ENCODE assay signal across 11 cellular contexts in genomic region chr9:97895695-97896332, GRCh38. TPM values are rescaled to one million over a fixed set of nuclear protein-coding genes. Genes with fewer than 3 reads are reported as not detected.
DNase-seq lines count a peak whose midpoint lies in the region; ATAC-seq lines count a peak whose summit lies in the region.
"Had no signal": no experiment of that assay in that cellular context is flagged by ENCODE, and none has a peak within 500 bp of the region (broad histone marks: within the 10 kb centered on the region; RNA-seq: fewer than 3 reads in every experiment).

No MANE protein-coding gene starts in this region.

- DNase-seq in Caki2 (ENCODE audit: low read depth) (peak; percentile 12), H4 (ENCODE audit: low spot score) (peak; percentile 35), RPMI8226 (peak; percentile 14), islet precursor cell (peak; percentile 83), cerebellar cortex (ENCODE audit: low spot score) (no peak), nucleus accumbens (lab: John Stamatoyannopoulos, UW) (no peak), NCI-H128 (lab: John Stamatoyannopoulos, UW; ENCODE audit: unreplicated experiment) (no peak)
- DNase-seq: activated T-cell treated with anti-CD3 and anti-CD28 coated beads, Interleukin-2, amount 50 U/mL, for 4 hours; foreskin melanocyte had no signal

- no peak for ATAC-seq in GM21717 (IDR thresholded peaks at IDR 0.05; ENCODE audit: unreplicated experiment)

- in situ Hi-C loops in Caki2 (cut with HindIII; ENCODE audit: low pct_unique_long_range_greater_than_20kb, low sequenced_read_pairs), result no loop called here

RNA-seq across cellular contexts. Expression of gene TRMO, which starts 26.5 kb away (rescaled TPM):
- 29.8 and 36.7 TPM in 2 replicates for total RNA-seq in Caki2 (2014; rRNA removed; shearing (Covaris generic); ENCODE audit: low replicate concordance)
- 16.6 and 19.1 TPM in 2 replicates for total RNA-seq in H4 (2014; rRNA removed; shearing (Covaris generic))

RNA-seq across cellular contexts. Expression of gene HEMGN, which starts 42.2 kb away (rescaled TPM):
- total RNA-seq in Caki2 (2014; rRNA removed; shearing (Covaris generic); ENCODE audit: low replicate concordance), result not detected in 2 replicates
- not detected in 2 replicates for total RNA-seq in H4 (2014; rRNA removed; shearing (Covaris generic))
- total RNA-seq: neural crest cell had no signal

RNA-seq across cellular contexts. Expression of gene FOXE1, which starts 42.8 kb away (rescaled TPM):
- total RNA-seq in Caki2 (2014; rRNA removed; shearing (Covaris generic); ENCODE audit: low replicate concordance), result not detected in 2 replicates
- not detected in 2 replicates for total RNA-seq in H4 (2014; rRNA removed; shearing (Covaris generic))
- total RNA-seq: activated T-cell treated with anti-CD3 and anti-CD28 coated beads, Interleukin-2, amount 50 U/mL, for 4 hours; neural crest cell had no signal

Comparison
In these comparisons a context has a peak if more than half of its experiments do, and no peak if none do; other contexts are left out.
1. DNase-seq: peak in Caki2 (single experiment), H4 (single experiment), RPMI8226 (single experiment) and islet precursor cell (single experiment); none in cerebellar cortex (single experiment), nucleus accumbens (0 of 56) and NCI-H128 (single experiment).